ENCODE assay signal across 10 cellular contexts in the genomic region with DNA sequence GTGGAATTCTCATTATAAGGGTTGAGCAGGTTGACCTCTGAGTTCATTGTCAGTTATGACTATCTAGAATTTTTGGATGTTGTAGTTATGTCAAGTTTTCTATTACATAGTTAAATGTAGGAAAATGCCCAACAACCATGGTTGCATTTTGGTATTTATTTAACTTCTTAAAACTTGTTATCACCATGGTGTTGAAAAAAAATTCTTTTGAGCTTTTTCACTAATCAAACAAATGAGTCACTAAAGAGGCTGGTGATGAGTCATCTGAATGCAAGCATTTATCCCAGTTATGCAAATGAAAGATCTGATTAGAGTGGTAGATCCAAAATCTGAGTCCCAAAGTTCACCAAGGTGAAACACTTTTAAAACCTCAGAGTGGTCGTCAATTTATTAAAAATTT.
A peak's percentile ranks its signal among the peaks of the same experiment; 100 is the strongest.
DNase-seq lines count a peak whose midpoint lies in the region; ATAC-seq and TF ChIP-seq lines count a peak whose summit lies in the region.
"Had no signal": no experiment of that assay in that cellular context is flagged by ENCODE, and none has a peak within 500 bp of the region (broad histone marks: within the 10 kb centered on the region; RNA-seq: fewer than 3 reads in every experiment).

No MANE protein-coding gene starts in this region.

- H2BK5ac ChIP-seq in trophoblast cell (ENCODE audit: low read depth, low read length, poor library complexity) = no peak overlapping the region

- WGBS in trophoblast cell (ENCODE audit: extremely low coverage, insufficient coverage, insufficient read length) = no CpG with 5 or more reads among the region's 1 CpG

- no peak overlapping the region for H4K91ac ChIP-seq in trophoblast cell (ENCODE audit: low read depth, low read length)

- H3K4ac ChIP-seq in trophoblast cell (ENCODE audit: low read depth, low read length) = no peak overlapping the region

- H3K18ac ChIP-seq in trophoblast cell (ENCODE audit: low read length) = no peak overlapping the region

- H3K36me3 ChIP-seq in fibroblast of lung (ENCODE audit: control insufficient read depth, insufficient read depth, low read length) = no peaks in the 10 kb centered on the region
- no peaks in the 10 kb centered on the region for H3K36me3 ChIP-seq in trophoblast cell (ENCODE audit: control insufficient read depth in 1 of 2, insufficient read depth in 2 of 2, low read length in 2 of 2)
- H3K36me3 ChIP-seq: tibial artery had no signal

- H3K9ac ChIP-seq in fibroblast of lung (ENCODE audit: insufficient read depth, low read length) = no peak overlapping the region
- H3K9ac ChIP-seq in trophoblast cell (ENCODE audit: low read length) = no peak overlapping the region

- H3K9me3 ChIP-seq in fibroblast of lung (ENCODE audit: control insufficient read depth, insufficient read depth, low read depth, low read length) (no peaks in the 10 kb centered on the region), trophoblast cell (ENCODE audit: insufficient read depth, low read depth, low read length) (no peaks in the 10 kb centered on the region)
- H3K9me3 ChIP-seq: tibial artery had no signal

- H4K20me1 ChIP-seq in fibroblast of lung (ENCODE audit: control insufficient read depth, extremely low read depth, insufficient read depth, low read length) = no peaks in the 10 kb centered on the region

- H3K79me2 ChIP-seq in fibroblast of lung (ENCODE audit: control insufficient read depth, insufficient read depth, low read length) (no peaks in the 10 kb centered on the region), trophoblast cell (ENCODE audit: control insufficient read depth, insufficient read depth, low read length, poor library complexity) (no peaks in the 10 kb centered on the region)

- no peak overlapping the region for H3K23ac ChIP-seq in trophoblast cell (ENCODE audit: low read length)

- H2AK5ac ChIP-seq in trophoblast cell (ENCODE audit: low read length) = no peak overlapping the region

- DNase-seq in GM04504 (ENCODE audit: low read depth) = peak; percentile 44
- peak; percentile 88 for DNase-seq in RPMI7951 (ENCODE audit: low read depth)
- DNase-seq in fibroblast of lung (ENCODE audit: low read depth in 2 of 2) = peak; percentile 83 to 92
- DNase-seq in trophoblast cell = peak; percentile 59 to 94
- DNase-seq in NCI-H1436 (lab: John Stamatoyannopoulos, UW) = no peak
- no peak for DNase-seq in activated CD4-positive, alpha-beta T cell treated with anti-CD3 and anti-CD28 coated beads, Interleukin-2, amount 50 U/mL, for 4 hours
- DNase-seq: NCI-H187, tibial artery had no signal

- H3K4me3 ChIP-seq in fibroblast of lung (replicated peaks in 1 of 4; ENCODE audit: control extremely low read depth in 1 of 4, insufficient read depth in 1 of 4, low read depth in 3 of 4, low read length in 4 of 4) (no peak overlapping the region), trophoblast cell (ENCODE audit: low read depth, low read length) (no peak overlapping the region)
- H3K4me3 ChIP-seq: tibial artery had no signal

- no peak overlapping the region for H3K4me2 ChIP-seq in fibroblast of lung (ENCODE audit: extremely low read depth, insufficient read depth, low read length)
- H3K4me2 ChIP-seq in trophoblast cell (ENCODE audit: low read length) = no peak overlapping the region

- no peak for ATAC-seq in HG02798 (IDR thresholded peaks at IDR 0.05; ENCODE audit: poor library complexity, unreplicated experiment)
- no peak for ATAC-seq in GM18517 (IDR thresholded peaks at IDR 0.05; ENCODE audit: unreplicated experiment)

- no peak for TF ChIP-seq CTCF in fibroblast of lung (conservative IDR thresholded peaks at IDR 0.05 in 1 of 2, IDR thresholded peaks at IDR 0.05 in 1 of 2; ENCODE audit: low read depth in 1 of 2, low read length in 2 of 2)

- no peak overlapping the region for H3K27ac ChIP-seq in fibroblast of lung (ENCODE audit: insufficient read depth, low read length)
- no peak overlapping the region for H3K27ac ChIP-seq in trophoblast cell (ENCODE audit: low read depth, low read length)
- H3K27ac ChIP-seq: tibial artery had no signal

- H4K12ac ChIP-seq in trophoblast cell (ENCODE audit: low read depth, low read length) = no peak overlapping the region

- no peak overlapping the region for H2AFZ ChIP-seq in fibroblast of lung (ENCODE audit: low read length)
- no peak overlapping the region for H2AFZ ChIP-seq in trophoblast cell (ENCODE audit: insufficient read depth, low read length, poor library complexity)

- H4K8ac ChIP-seq in trophoblast cell (ENCODE audit: low read depth, low read length) = no peak overlapping the region

- H3K79me1 ChIP-seq in trophoblast cell (ENCODE audit: low read length) = no peaks in the 10 kb centered on the region

- no peak overlapping the region for H2BK12ac ChIP-seq in trophoblast cell (ENCODE audit: low read length)

- H3K4me1 ChIP-seq in fibroblast of lung (ENCODE audit: control insufficient read depth, extremely low read depth, insufficient read depth, low read length) = peaks cover 11% of the 10 kb centered on the region
- peaks cover 0 to 2% of the 10 kb centered on the region in 2 experiments for H3K4me1 ChIP-seq in trophoblast cell (ENCODE audit: control insufficient read depth in 1 of 2, insufficient read depth in 2 of 2, low read length in 2 of 2)
- H3K4me1 ChIP-seq: tibial artery had no signal

- no peaks in the 10 kb centered on the region for H3K27me3 ChIP-seq in fibroblast of lung (ENCODE audit: control insufficient read depth, insufficient read depth, low read length)
- no peaks in the 10 kb centered on the region for H3K27me3 ChIP-seq in trophoblast cell (ENCODE audit: insufficient read depth, low read length)
- H3K27me3 ChIP-seq: tibial artery had no signal

- no peak overlapping the region for H3K14ac ChIP-seq in trophoblast cell (ENCODE audit: low read length)

- no peak overlapping the region for H2BK120ac ChIP-seq in trophoblast cell (ENCODE audit: insufficient read depth, low read length, poor library complexity)

Comparison
In these comparisons a context has a peak if more than half of its experiments do, and no peak if none do; other contexts are left out.
1. DNase-seq: peak in GM04504 (single experiment), RPMI7951 (single experiment), fibroblast of lung (2 of 2) and trophoblast cell (2 of 2); none in NCI-H1436 (single experiment) and activated CD4-positive, alpha-beta T cell treated with anti-CD3 and anti-CD28 coated beads, Interleukin-2, amount 50 U/mL, for 4 hours (0 of 2).